Comparison of ENCODE assay signal across 1 cellular context in genomic region chr3:136942796-136943195, GRCh38.
TF ChIP-seq lines count a peak whose summit lies in the region.

No MANE protein-coding gene starts in this region.

TF ChIP-seq in GM23338, 12 proteins besides CTCF, POLR2A, EP300 and RAD21:
- no peak for TF ChIP-seq STAT1 (IDR thresholded peaks at IDR 0.05; ENCODE audit: unreplicated experiment)
